In genomic region chr1:242206994-242207393, GRCh38 we compare ENCODE assay signal across 22 cellular contexts.
"Had no signal": no experiment of that assay in that cellular context is flagged by ENCODE, and none has a peak within 500 bp of the region (broad histone marks: within the 10 kb centered on the region; RNA-seq: fewer than 3 reads in every experiment).

No MANE protein-coding gene starts in this region.

- H3K27ac ChIP-seq: SK-N-MC had no signal

- ATAC-seq: activated CD4-positive, CD25-positive, alpha-beta regulatory T cell treated with anti-CD3 and anti-CD28 coated beads, Interleukin-2, amount 50 U/mL, for 24 hours; activated CD8-positive, alpha-beta memory T cell treated with anti-CD3 and anti-CD28 coated beads, Interleukin-2, amount 10 ng/mL, durations not matched to agents 7 days and 5 days; Right ventricle myocardium inferior had no signal

- DNase-seq: activated CD4-positive, alpha-beta T cell treated with anti-CD3 and anti-CD28 coated beads, Interleukin-2, amount 10 ng/mL, durations not matched to agents 24 days and 14 days; activated CD4-positive, alpha-beta T cell treated with anti-CD3 and anti-CD28 coated beads, Interleukin-2, amount 50 U/mL, for 48 hours; activated CD8-positive, alpha-beta memory T cell treated with anti-CD3 and anti-CD28 coated beads, Interleukin-2, amount 10 ng/mL, durations not matched to agents 7 days and 5 days; activated effector memory CD4-positive, alpha-beta T cell treated with Interleukin-2 at 50 U/mL for 16 hours; activated naive CD4-positive, alpha-beta T cell; activated T-cell treated with anti-CD3 and anti-CD28 coated beads, Interleukin-2, amount 50 U/mL, for 24 hours; aorta; KG1; MV-4-11; NCI-H1092 treated with DMSO at 0.1 percent for 48 hours; NCI-H1417 treated with DMSO at 0.1 percent for 48 hours; NCI-H1694; NCI-H2029; NCI-H2107; NCI-H345; NCI-H510A; NCI-H69; NK-92 treated with Interleukin-12 subunit alpha and Interleukin-12 subunit beta, amount 100 ng/mL, for 24 hours; T-helper 1 cell had no signal

- H3K4me3 ChIP-seq: SK-N-MC had no signal
